In the genomic region with DNA sequence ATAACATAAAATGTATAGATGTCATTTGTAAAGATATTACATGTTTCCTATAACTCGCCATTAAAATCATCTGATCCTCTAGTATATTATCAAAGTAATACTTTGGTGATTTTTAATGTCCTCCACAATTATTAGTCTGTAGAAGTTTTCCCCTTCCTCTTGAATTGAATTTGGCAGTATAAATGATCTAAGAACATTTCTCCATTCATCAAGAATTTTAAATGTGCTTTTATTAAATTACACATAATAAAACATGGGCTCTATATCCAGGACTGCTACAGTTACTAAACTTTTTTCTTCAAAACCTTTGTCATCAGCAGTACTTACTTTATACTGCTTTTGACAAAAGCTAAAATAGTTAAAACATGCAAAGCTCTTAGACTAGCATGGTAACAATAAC, we compare ENCODE assay signal across 27 cellular contexts.
"Had no signal": no experiment of that assay in that cellular context is flagged by ENCODE, and none has a peak within 500 bp of the region (broad histone marks: within the 10 kb centered on the region; RNA-seq: fewer than 3 reads in every experiment).

No MANE protein-coding gene starts in this region.

- H3K27ac ChIP-seq: colonic mucosa, coronary artery, dorsolateral prefrontal cortex, epithelial cell of prostate, esophagus muscularis mucosa, esophagus squamous epithelium, foreskin keratinocyte, gastrocnemius medialis, gastroesophageal sphincter, heart left ventricle, heart right ventricle had no signal

- ATAC-seq: effector memory CD8-positive, alpha-beta T cell; esophagus mucosa; foreskin keratinocyte; gastrocnemius medialis; gastroesophageal sphincter; heart left ventricle; heart right ventricle had no signal

- H3K27me3 ChIP-seq: colonic mucosa, dorsolateral prefrontal cortex, esophagus muscularis mucosa, esophagus squamous epithelium, foreskin keratinocyte, gastrocnemius medialis, gastroesophageal sphincter, heart left ventricle, heart right ventricle had no signal

- H3K4me1 ChIP-seq: colonic mucosa, esophagus muscularis mucosa, esophagus squamous epithelium, foreskin keratinocyte, gastrocnemius medialis, gastroesophageal sphincter, heart left ventricle, heart right ventricle had no signal

- DNase-seq: colonic mucosa; cortex of kidney; dermis blood vessel endothelial cell; dorsolateral prefrontal cortex; effector CD4-positive, alpha-beta T cell; effector CD8-positive, alpha-beta T cell; effector memory CD4-positive, alpha-beta T cell; effector memory CD8-positive, alpha-beta T cell; endodermal cell; erythroblast; esophagus squamous epithelium; foreskin fibroblast; foreskin keratinocyte; foreskin melanocyte; gastrocnemius medialis; glutamatergic neuron; head of caudate nucleus; heart left ventricle; heart right ventricle had no signal

- FAIRE-seq: endometrium, endothelial cell of umbilical vein, frontal cortex had no signal

- H3K36me3 ChIP-seq: colonic mucosa, esophagus muscularis mucosa, esophagus squamous epithelium, gastrocnemius medialis, gastroesophageal sphincter, heart left ventricle, heart right ventricle had no signal

- H3K9me3 ChIP-seq: colonic mucosa, esophagus muscularis mucosa, esophagus squamous epithelium, gastrocnemius medialis, gastroesophageal sphincter, heart left ventricle had no signal

- H3K4me3 ChIP-seq: colonic mucosa, coronary artery, dorsolateral prefrontal cortex, esophagus muscularis mucosa, esophagus squamous epithelium, gastrocnemius medialis, gastroesophageal sphincter, heart left ventricle, heart right ventricle had no signal
